Comparison of ENCODE assay signal across 8 cellular contexts in genomic region chr12:29552324-29552927, GRCh38. TPM values are rescaled to one million over a fixed set of nuclear protein-coding genes. Genes with fewer than 3 reads are reported as not detected.
DNase-seq lines count a peak whose midpoint lies in the region; ATAC-seq and TF ChIP-seq lines count a peak whose summit lies in the region.

No MANE protein-coding gene starts in this region.

- H3K4me3 Mint-ChIP-seq in Calu3 (ENCODE audit: low read depth, unreplicated experiment), result no peak overlapping the region
- no peak overlapping the region for H3K4me3 Mint-ChIP-seq in progenitor cell of endocrine pancreas (ENCODE audit: low read depth)

- ATAC-seq in GM19468 (IDR thresholded peaks at IDR 0.05; ENCODE audit: extremely low read depth, unreplicated experiment), result peak; percentile 86
- peak; percentile 53; the same call in 1 of the 3 replicates for ATAC-seq in RWPE2 (ENCODE audit: low read depth)

- TF ChIP-seq CTCF in Calu3 (IDR thresholded peaks at IDR 0.05; ENCODE audit: unreplicated experiment), result peak; percentile 76
- TF ChIP-seq CTCF in RWPE2 (IDR thresholded peaks at IDR 0.05; ENCODE audit: poor library complexity, severe bottlenecking), result peak; percentile 64
- TF ChIP-seq CTCF in progenitor cell of endocrine pancreas (IDR thresholded peaks at IDR 0.05; ENCODE audit: unreplicated experiment), result peak; percentile 100

- CTCF ChIA-PET in Calu3 (lab: Charles Lee), result interaction anchor here (1.1 kb wide), 1 partner anchor 581 kb away, joined by 3 read pairs; no protein-coding TSS in a partner anchor

- intact Hi-C loops in Calu3 (cut with micrococcal nuclease; ENCODE audit: unreplicated experiment), result loop anchor here (1.0 to 10.0 kb wide), 2 partner anchors 582 to 1252 kb away; no protein-coding TSS in a partner anchor
- intact Hi-C loops in head of caudate nucleus (cut with DNase I), result no loop called here

- H3K27me3 Mint-ChIP-seq in Calu3 (ENCODE audit: unreplicated experiment) (peaks cover 9% of the 10 kb centered on the region), progenitor cell of endocrine pancreas (no peaks in the 10 kb centered on the region)

- no peaks in the 10 kb centered on the region for H3K9me3 Mint-ChIP-seq in Calu3 (ENCODE audit: low read depth, unreplicated experiment)
- H3K9me3 Mint-ChIP-seq in progenitor cell of endocrine pancreas (ENCODE audit: low read depth), result peaks cover 3% of the 10 kb centered on the region

- H3K4me1 Mint-ChIP-seq in Calu3 (ENCODE audit: low read depth, unreplicated experiment) (no peaks in the 10 kb centered on the region), progenitor cell of endocrine pancreas (ENCODE audit: low read depth) (peaks cover 1% of the 10 kb centered on the region)

- H3K27me3 ChIP-seq in RWPE2 (ENCODE audit: insufficient read depth, poor library complexity, severe bottlenecking), result no peaks in the 10 kb centered on the region

- no peak overlapping the region for H3K27ac ChIP-seq in RWPE2 (ENCODE audit: poor library complexity, severe bottlenecking)

- H3K9me3 ChIP-seq in RWPE2 (ENCODE audit: severe bottlenecking), result no peaks in the 10 kb centered on the region

- no peaks in the 10 kb centered on the region for H3K36me3 ChIP-seq in RWPE2 (ENCODE audit: low read depth)

- no peak overlapping the region for H3K27ac Mint-ChIP-seq in Calu3 (ENCODE audit: unreplicated experiment)
- no peak overlapping the region for H3K27ac Mint-ChIP-seq in progenitor cell of endocrine pancreas

- DNase-seq in Calu3, result peak; percentile 79
- DNase-seq in HUDEP-2 (lab: John Stamatoyannopoulos, UW; ENCODE audit: unreplicated experiment in 76 of 76), result peak in 44 of 76 experiments; percentile 1 to 65 (median 18)
- no peak for DNase-seq in RWPE2 (ENCODE audit: low spot score)
- DNase-seq in activated effector memory CD4-positive, alpha-beta T cell treated with anti-CD3 and anti-CD28 coated beads, Interleukin-2, amount 50 U/mL, for 16 hours, result peak; percentile 84
- DNase-seq in head of caudate nucleus, result peak in 41 of 42 donors; percentile 14 to 85 (median 68)
- DNase-seq in progenitor cell of endocrine pancreas (ENCODE audit: low spot score, unreplicated experiment), result peak; percentile 72
- no peak for DNase-seq in 8988T

- no peaks in the 10 kb centered on the region for H3K4me1 ChIP-seq in RWPE2 (ENCODE audit: insufficient read depth, poor library complexity, severe bottlenecking)

- H3K4me3 ChIP-seq in RWPE2 (ENCODE audit: severe bottlenecking), result no peak overlapping the region

- no TSS peak for BruUV-seq in Calu3 (replicated peaks; lab: Mats Ljungman, UMichigan)

- H3K36me3 Mint-ChIP-seq in Calu3 (ENCODE audit: insufficient read depth, unreplicated experiment) (no peaks in the 10 kb centered on the region), progenitor cell of endocrine pancreas (ENCODE audit: insufficient read depth) (peaks cover 7% of the 10 kb centered on the region)

RNA-seq across cellular contexts. Expression of gene OVCH1, which starts 54.9 kb away (rescaled TPM):
- total RNA-seq in Calu3 (2022) (not detected in 2 replicates), progenitor cell of endocrine pancreas (0.31 and 0.65 TPM in 2 replicates)

Comparison
In these comparisons a context has a peak if more than half of its experiments do, and no peak if none do; other contexts are left out.
1. DNase-seq: peak in Calu3 (single experiment), HUDEP-2 (44 of 76), activated effector memory CD4-positive, alpha-beta T cell treated with anti-CD3 and anti-CD28 coated beads, Interleukin-2, amount 50 U/mL, for 16 hours (single experiment), head of caudate nucleus (41 of 42) and progenitor cell of endocrine pancreas (single experiment); none in RWPE2 (single experiment) and 8988T (single experiment).
2. Peak in every context shown above with its lines, with median percentiles within 50 percentile points of each other: CTCF ChIP-seq.